17 cellular contexts compared by ENCODE assay signal in the genomic region with DNA sequence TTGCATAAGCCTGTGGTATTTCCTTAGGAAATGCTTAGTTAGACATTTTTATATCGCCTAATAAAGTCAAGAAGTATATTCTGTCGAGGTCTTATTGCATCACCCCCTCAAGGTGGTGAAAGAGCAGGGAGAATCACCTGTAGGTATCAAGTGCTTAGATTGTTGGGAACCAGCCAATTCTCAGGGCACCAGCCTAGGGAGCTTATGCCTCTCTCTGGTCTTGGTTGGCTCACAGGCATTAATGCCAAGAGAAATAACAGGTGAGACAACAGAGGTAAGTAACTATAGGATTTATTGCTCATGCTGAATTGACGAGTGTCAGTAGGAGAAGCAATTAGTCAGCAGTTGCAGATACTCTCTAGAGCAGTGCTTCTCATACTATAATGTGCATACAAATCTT.
"Had no signal": no experiment of that assay in that cellular context is flagged by ENCODE, and none has a peak within 500 bp of the region (broad histone marks: within the 10 kb centered on the region; RNA-seq: fewer than 3 reads in every experiment).

No MANE protein-coding gene starts in this region.

- H3K36me3 ChIP-seq: esophagus squamous epithelium, sigmoid colon, upper lobe of left lung had no signal

- H3K27ac ChIP-seq: dorsolateral prefrontal cortex, esophagus squamous epithelium, psoas muscle, sigmoid colon, upper lobe of left lung, VCaP had no signal

- H3K4me3 Mint-ChIP-seq: activated CD4-positive, alpha-beta memory T cell treated with anti-CD3 and anti-CD28 coated beads for 36 hours; activated naive CD8-positive, alpha-beta T cell treated with anti-CD3 and anti-CD28 coated beads, Interleukin-2, amount 10 ng/mL, durations not matched to agents 7 days and 5 days; nephron had no signal

- H3K27me3 ChIP-seq: dorsolateral prefrontal cortex, esophagus squamous epithelium, sigmoid colon, upper lobe of left lung had no signal

- H3K27ac Mint-ChIP-seq: activated CD4-positive, alpha-beta memory T cell treated with anti-CD3 and anti-CD28 coated beads for 36 hours; activated naive CD8-positive, alpha-beta T cell treated with anti-CD3 and anti-CD28 coated beads, Interleukin-2, amount 10 ng/mL, durations not matched to agents 7 days and 5 days; nephron had no signal

- H3K36me3 Mint-ChIP-seq: activated CD4-positive, alpha-beta memory T cell treated with anti-CD3 and anti-CD28 coated beads for 36 hours; activated naive CD8-positive, alpha-beta T cell treated with anti-CD3 and anti-CD28 coated beads, Interleukin-2, amount 10 ng/mL, durations not matched to agents 7 days and 5 days had no signal

- H3K4me1 Mint-ChIP-seq: activated naive CD8-positive, alpha-beta T cell treated with anti-CD3 and anti-CD28 coated beads, Interleukin-2, amount 10 ng/mL, durations not matched to agents 7 days and 5 days; nephron had no signal

- H3K4me3 ChIP-seq: dorsolateral prefrontal cortex, esophagus squamous epithelium, psoas muscle, sigmoid colon, upper lobe of left lung had no signal

- H3K4me1 ChIP-seq: esophagus squamous epithelium, psoas muscle, sigmoid colon, upper lobe of left lung had no signal

- DNase-seq: activated CD4-positive, alpha-beta memory T cell treated with anti-CD3 and anti-CD28 coated beads for 36 hours; activated gamma-delta T cell treated with Interleukin-2 at 50 U/mL for 16 hours; activated naive CD8-positive, alpha-beta T cell treated with anti-CD3 and anti-CD28 coated beads, Interleukin-2, amount 10 ng/mL, durations not matched to agents 7 days and 5 days; activated T-cell treated with anti-CD3 and anti-CD28 coated beads, Interleukin-2, amount 50 U/mL, for 48 hours; anterior cingulate cortex; dorsolateral prefrontal cortex; esophagus squamous epithelium; foreskin fibroblast; head of caudate nucleus; occipital lobe; psoas muscle; sigmoid colon; stimulated activated CD4-positive, alpha-beta T cell treated with anti-CD3 and anti-CD28 coated beads, Interleukin-2, amount 100 ng/mL, for 24 hours; stimulated activated naive CD4-positive, alpha-beta T cell treated with Interleukin-2 at 50 U/mL for 16 hours; upper lobe of left lung had no signal

- H3K9me3 ChIP-seq: esophagus squamous epithelium, sigmoid colon had no signal

- ATAC-seq: psoas muscle had no signal

- H3K27me3 Mint-ChIP-seq: activated CD4-positive, alpha-beta memory T cell treated with anti-CD3 and anti-CD28 coated beads for 36 hours; activated naive CD8-positive, alpha-beta T cell treated with anti-CD3 and anti-CD28 coated beads, Interleukin-2, amount 10 ng/mL, durations not matched to agents 7 days and 5 days had no signal
